In the genomic region with DNA sequence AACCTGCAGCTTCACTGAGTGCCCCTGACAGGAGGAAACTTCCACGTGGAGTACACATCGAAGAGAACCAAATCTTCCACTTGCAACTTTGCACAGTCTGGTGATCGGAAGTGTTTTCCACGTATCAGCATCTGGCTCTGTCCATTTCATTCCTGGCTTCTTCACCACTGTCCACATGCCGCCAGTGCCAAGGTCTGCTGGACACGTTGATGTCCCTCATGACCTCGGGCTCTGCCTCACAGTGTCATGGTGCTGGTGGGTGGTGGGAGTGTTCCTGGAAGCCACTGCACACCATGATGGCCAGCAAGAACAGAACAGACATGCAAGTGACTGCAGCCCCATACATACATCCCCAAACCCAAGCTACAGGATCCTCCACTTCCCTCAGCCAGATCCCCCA, we compare ENCODE assay signal across 14 cellular contexts. TPM values are rescaled to one million over a fixed set of nuclear protein-coding genes. Genes with fewer than 3 reads are reported as not detected.
DNase-seq lines count a peak whose midpoint lies in the region; FAIRE-seq and TF ChIP-seq lines count a peak whose summit lies in the region.
"Had no signal": no experiment of that assay in that cellular context is flagged by ENCODE, and none has a peak within 500 bp of the region (broad histone marks: within the 10 kb centered on the region; RNA-seq: fewer than 3 reads in every experiment).

No MANE protein-coding gene starts in this region.

- peak overlapping the region; percentile 26 for H4K91ac ChIP-seq in H1 (replicated peaks; ENCODE audit: insufficient read length, low read length)

- peaks cover 2% of the 10 kb centered on the region for H3K27me3 Mint-ChIP-seq in endothelial cell (ENCODE audit: unreplicated experiment)

- H3K4me3 Mint-ChIP-seq in endothelial cell (ENCODE audit: unreplicated experiment), result no peak overlapping the region
- H3K4me3 Mint-ChIP-seq: CD4-positive, alpha-beta memory T cell had no signal

- no peak for TF ChIP-seq RAD21 in H1 (IDR thresholded peaks at IDR 0.05 in 1 of 2, conservative IDR thresholded peaks at IDR 0.05 in 1 of 2; ENCODE audit: low read depth in 2 of 2, low read length in 2 of 2)

- no peak overlapping the region for H3K4me3 ChIP-seq in H1 (ENCODE audit: extremely low read depth in 1 of 4, insufficient read depth in 2 of 4, low read depth in 3 of 4, low read length in 4 of 4)

- no peak overlapping the region for H2AK5ac ChIP-seq in H1 (ENCODE audit: low read depth, low read length)

- H2BK120ac ChIP-seq in H1 (replicated peaks; ENCODE audit: low read depth, low read length), result no peak overlapping the region

- FAIRE-seq in GM12892 (lab: Jason Lieb, UNC), result peak; percentile 46
- peak; percentile 44 for FAIRE-seq in HTR-8/SVneo (lab: Jason Lieb, UNC)
- FAIRE-seq in H1 (lab: Jason Lieb, UNC), result no peak
- FAIRE-seq: G401.6 had no signal

- no peak overlapping the region for H3K14ac ChIP-seq in H1 (ENCODE audit: insufficient read length)

- H3K9me3 ChIP-seq in H1 (ENCODE audit: insufficient read depth in 2 of 2, low read depth in 1 of 2, low read length in 1 of 2), result no peaks in the 10 kb centered on the region

- CTCF ChIA-PET in H1 (lab: Charles Lee; ENCODE audit: partially characterized antibody), result interaction anchor here (0.6 to 2.2 kb wide), 5 partner anchors 54 to 697 kb away, joined by 3 to 6 read pairs (median 4); no protein-coding TSS in a partner anchor

- intact Hi-C loops in posterior vena cava (cut with DNase I), result loop anchor here in 1 of 2 donors (10.0 kb wide), 1 partner anchor 263 kb away; no protein-coding TSS in a partner anchor

- H3K4me1 ChIP-seq in H1 (replicated peaks in 1 of 4; ENCODE audit: control insufficient read depth in 3 of 4, insufficient read depth in 4 of 4, low read length in 3 of 4), result 0 out of 7 replicates have a peak, but pooled peaks cover 0 to 3% (median 0%) of the 10 kb centered on the region in 4 experiments

- H3K4me1 Mint-ChIP-seq in endothelial cell (ENCODE audit: unreplicated experiment), result peaks cover 22% of the 10 kb centered on the region

- no peak for TF ChIP-seq POLR2A in GM12892 (IDR thresholded peaks at IDR 0.05; ENCODE audit: low read depth, low read length)
- TF ChIP-seq POLR2A in H1 (IDR thresholded peaks at IDR 0.05; ENCODE audit: control extremely low read depth in 1 of 2, low read depth in 2 of 2, low read length in 2 of 2), result no peak

- 94% methylated on average over 7 of the region's 7 CpGs; no CpG with 5 or more reads in 1 of the 2 experiments for WGBS in H1 (ENCODE audit: extremely low coverage in 1 of 2, insufficient coverage in 1 of 2, insufficient read length in 1 of 2, insufficient replicate concordance in 2 of 2, low coverage in 1 of 2, low lambda C conversion rate in 2 of 2, missing lambda C conversion rate in 1 of 2), 2 experiments

- H3K9ac ChIP-seq in H1 (replicated peaks in 1 of 4; ENCODE audit: extremely low read depth in 1 of 4, low read depth in 3 of 4, low read length in 3 of 4), result no peak overlapping the region

- H3K56ac ChIP-seq in H1 (replicated peaks; ENCODE audit: insufficient read length, low read depth, low read length), result no peak overlapping the region

- no peaks in the 10 kb centered on the region for H3K36me3 ChIP-seq in H1 (ENCODE audit: control insufficient read depth in 2 of 4, insufficient read depth in 4 of 4, low read length in 3 of 4)

- H4K8ac ChIP-seq in H1 (ENCODE audit: extremely low read depth, insufficient read depth, low read length), result no peak overlapping the region

- POLR2A ChIA-PET in H1 (lab: Charles Lee; ENCODE audit: partially characterized antibody), result no interaction called here

- no peaks in the 10 kb centered on the region for H3K79me1 ChIP-seq in H1 (ENCODE audit: low read depth, low read length)

- no peak overlapping the region for H2BK15ac ChIP-seq in H1 (ENCODE audit: low read length)

- TF ChIP-seq CTCF in H1 (IDR thresholded peaks at IDR 0.05; ENCODE audit: control extremely low read depth in 1 of 3, insufficient read depth in 1 of 3, low read depth in 1 of 3, low read length in 3 of 3), result no peak
- TF ChIP-seq CTCF in endothelial cell (IDR thresholded peaks at IDR 0.05; ENCODE audit: unreplicated experiment), result no peak

- DNase-seq in GM12892 (ENCODE audit: insufficient read length) (no peak), HTR-8/SVneo (ENCODE audit: insufficient read length, low spot score) (no peak), H1 (ENCODE audit: low read depth in 1 of 2, low spot score in 2 of 2) (no peak), posterior vena cava (ENCODE audit: low spot score) (peak; percentile 44), SKM-1 (lab: John Stamatoyannopoulos, UW; ENCODE audit: unreplicated experiment) (no peak), endothelial cell (ENCODE audit: low spot score) (no peak)
- DNase-seq in stimulated activated CD4-positive, alpha-beta T cell treated with anti-CD3 and anti-CD28 coated beads, Interleukin-2, amount 100 ng/mL, for 24 hours, result no peak
- DNase-seq: C1 segment of cervical spinal cord; Calu3; CD4-positive, alpha-beta memory T cell; COR-L47; DND-41; GOT3 had no signal

- no peaks in the 10 kb centered on the region for H3K9me3 Mint-ChIP-seq in endothelial cell (ENCODE audit: unreplicated experiment)
- H3K9me3 Mint-ChIP-seq: CD4-positive, alpha-beta memory T cell had no signal

- no peak overlapping the region for H3K23ac ChIP-seq in H1 (ENCODE audit: insufficient read length)

- no peak overlapping the region for H3K27ac Mint-ChIP-seq in endothelial cell (ENCODE audit: unreplicated experiment)
- H3K27ac Mint-ChIP-seq: CD4-positive, alpha-beta memory T cell had no signal

- no peak overlapping the region for H3K27ac ChIP-seq in H1 (ENCODE audit: low read depth, low read length)

- TF ChIP-seq EP300 in H1 (IDR thresholded peaks at IDR 0.05; ENCODE audit: borderline replicate concordance in 1 of 2, low read depth in 2 of 2, low read length in 2 of 2), result no peak

- no peak overlapping the region for H3K4me2 ChIP-seq in H1 (ENCODE audit: insufficient read depth in 1 of 2, low read depth in 2 of 2, low read length in 2 of 2)

- H4K20me1 ChIP-seq in H1 (replicated peaks in 1 of 2; ENCODE audit: control insufficient read depth in 1 of 2, insufficient read depth in 2 of 2, low read length in 2 of 2), result no peaks in the 10 kb centered on the region

- no peak overlapping the region for H2AFZ ChIP-seq in H1 (ENCODE audit: low read length)

- no peak overlapping the region for H2BK5ac ChIP-seq in H1 (ENCODE audit: low read depth, low read length)

- no peak overlapping the region for H4K5ac ChIP-seq in H1 (ENCODE audit: insufficient read length, low read depth, low read length)

- no peak overlapping the region for H2BK20ac ChIP-seq in H1 (ENCODE audit: low read length)

- no peaks in the 10 kb centered on the region for H3K79me2 ChIP-seq in H1 (ENCODE audit: control insufficient read depth in 1 of 2, insufficient read depth in 2 of 2, low read length in 2 of 2)

- H3K36me3 Mint-ChIP-seq in endothelial cell (ENCODE audit: low read depth, unreplicated experiment), result no peaks in the 10 kb centered on the region
- H3K36me3 Mint-ChIP-seq: CD4-positive, alpha-beta memory T cell had no signal

- no peaks in the 10 kb centered on the region for H3K23me2 ChIP-seq in H1 (ENCODE audit: low read depth, low read length)

- no peak overlapping the region for H3K18ac ChIP-seq in H1 (ENCODE audit: extremely low read depth, low read length)

- H3K4ac ChIP-seq in H1 (replicated peaks; ENCODE audit: insufficient read length, low read depth, low read length), result no peak overlapping the region

- H2BK12ac ChIP-seq in H1 (ENCODE audit: low read depth, low read length), result no peak overlapping the region

- peaks cover 0 to 5% (median 4%) of the 10 kb centered on the region in 4 experiments; a peak in 5 of 7 replicates for H3K27me3 ChIP-seq in H1 (replicated peaks in 1 of 4; ENCODE audit: control insufficient read depth in 3 of 4, extremely low read depth in 1 of 4, insufficient read depth in 3 of 4, low read length in 3 of 4)

TF ChIP-seq in H1, 55 proteins besides CTCF, POLR2A, EP300 and RAD21 (continues in another document):
- TF ChIP-seq CTBP2 (IDR thresholded peaks at IDR 0.05; ENCODE audit: borderline replicate concordance, insufficient read depth, insufficient read length, low read length) (no peak), POLR2AphosphoS5 (IDR thresholded peaks at IDR 0.05; ENCODE audit: low read depth, low read length) (no peak), RFX5 (IDR thresholded peaks at IDR 0.05; ENCODE audit: borderline replicate concordance, low read depth, low read length) (no peak), POU5F1 (IDR thresholded peaks at IDR 0.05; ENCODE audit: low read depth, low read length) (no peak), HDAC2 (IDR thresholded peaks at IDR 0.05; ENCODE audit: borderline replicate concordance in 1 of 2, low read depth in 2 of 2, low read length in 2 of 2) (no peak), RXRA (IDR thresholded peaks at IDR 0.05; ENCODE audit: insufficient read depth, low read depth, low read length) (no peak), CEBPB (IDR thresholded peaks at IDR 0.05; ENCODE audit: low read depth, low read length) (no peak), SRF (IDR thresholded peaks at IDR 0.05; ENCODE audit: low read depth, low read length) (no peak), MAFK (IDR thresholded peaks at IDR 0.05; ENCODE audit: low read depth, low read length) (no peak)
- TF ChIP-seq, protein P1, sequence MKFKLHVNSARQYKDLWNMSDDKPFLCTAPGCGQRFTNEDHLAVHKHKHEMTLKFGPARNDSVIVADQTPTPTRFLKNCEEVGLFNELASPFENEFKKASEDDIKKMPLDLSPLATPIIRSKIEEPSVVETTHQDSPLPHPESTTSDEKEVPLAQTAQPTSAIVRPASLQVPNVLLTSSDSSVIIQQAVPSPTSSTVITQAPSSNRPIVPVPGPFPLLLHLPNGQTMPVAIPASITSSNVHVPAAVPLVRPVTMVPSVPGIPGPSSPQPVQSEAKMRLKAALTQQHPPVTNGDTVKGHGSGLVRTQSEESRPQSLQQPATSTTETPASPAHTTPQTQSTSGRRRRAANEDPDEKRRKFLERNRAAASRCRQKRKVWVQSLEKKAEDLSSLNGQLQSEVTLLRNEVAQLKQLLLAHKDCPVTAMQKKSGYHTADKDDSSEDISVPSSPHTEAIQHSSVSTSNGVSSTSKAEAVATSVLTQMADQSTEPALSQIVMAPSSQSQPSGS (IDR thresholded peaks at IDR 0.05; ENCODE audit: low read length), result no peak

RNA-seq across cellular contexts. Expression of gene WNT11, which starts 48.4 kb away (rescaled TPM):
- 1.0 TPM for polyA plus RNA-seq in GM12892 (2012; ENCODE audit: missing spikeins)
- total RNA-seq in H1 (2021; fragmentation: NEBNext Ultra II Directional; extraction: Animal tissue kit (Norgen Biotek cat#: 25700)), result 0.45 TPM in 1 of 2 replicates, not detected in the other
- 0.11 and 0.22 TPM in 2 replicates for polyA plus RNA-seq in H1 (2011; rRNA removed)
- polyA plus RNA-seq in H1 (2011; cell fraction: cytosol; rRNA removed), result 0.16 TPM
- 0.14 TPM for polyA plus RNA-seq in H1 (2011; cell fraction: nucleus; rRNA removed)
- 0.08 to 0.16 TPM (median 0.09 TPM) in 3 of 4 replicates, not detected in the other for polyA plus RNA-seq in H1 (2012, experiment 1 of 2)
- not detected for polyA plus RNA-seq in H1 (2012, experiment 2 of 2)
- 0.10 TPM for polyA plus RNA-seq in H1 (2013, experiment 1 of 2)
- polyA plus RNA-seq in H1 (2013, experiment 2 of 2), result 0.15 TPM
- not detected in 2 replicates for polyA minus RNA-seq in H1 (2011; rRNA and poly(A)+ RNA removed)
- not detected for polyA minus RNA-seq in H1 (2011; cell fraction: cytosol; rRNA and poly(A)+ RNA removed)
- polyA minus RNA-seq in H1 (2011; cell fraction: nucleus; rRNA and poly(A)+ RNA removed), result not detected
- total RNA-seq in posterior vena cava, result 10 to 100 TPM; 39.2 to 59.3 TPM
- total RNA-seq in endothelial cell (ENCODE audit: unreplicated experiment), result 3.6 TPM
- total RNA-seq: Calu3 had no signal
